Comparison of ENCODE assay signal across 1 cellular context in genomic region chr6:25962368-25963127, GRCh38.
TF ChIP-seq lines count a peak whose summit lies in the region.

TSS of gene TRIM38 (plus strand) at chr6:25962802. CDS start at chr6:25966523, 3,721 bp downstream.

TF ChIP-seq in H1, 55 proteins besides CTCF, POLR2A, EP300 and RAD21 (continued from another document):
- TF ChIP-seq HDAC2 (IDR thresholded peaks at IDR 0.05; ENCODE audit: borderline replicate concordance in 1 of 2, low read depth in 2 of 2, low read length in 2 of 2) (no peak), SRF (IDR thresholded peaks at IDR 0.05; ENCODE audit: low read depth, low read length) (no peak)
